Comparison of ENCODE assay signal across 31 cellular contexts in the genomic region with DNA sequence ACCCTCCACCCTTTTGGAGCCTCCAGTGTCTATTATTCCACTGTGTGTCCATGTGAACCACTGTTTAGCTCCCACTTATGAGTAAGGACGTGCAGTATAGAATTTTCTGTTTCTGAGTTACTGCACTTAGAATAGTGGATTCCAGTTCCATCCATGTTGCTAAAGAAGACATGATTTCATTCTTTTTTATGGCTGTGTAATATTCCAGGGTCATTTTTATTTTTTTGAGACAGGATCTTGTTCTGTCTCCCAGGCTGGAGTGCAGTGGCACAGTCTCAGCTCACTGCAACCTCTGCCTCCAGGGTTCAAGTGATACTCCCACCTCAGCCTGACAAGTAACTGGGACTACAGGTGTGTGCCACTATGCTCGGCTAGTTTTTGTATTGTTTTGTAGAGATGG. TPM values are rescaled to one million over a fixed set of nuclear protein-coding genes. Genes with fewer than 3 reads are reported as not detected.
DNase-seq lines count a peak whose midpoint lies in the region; ATAC-seq and TF ChIP-seq lines count a peak whose summit lies in the region.
"Had no signal": no experiment of that assay in that cellular context is flagged by ENCODE, and none has a peak within 500 bp of the region (broad histone marks: within the 10 kb centered on the region; RNA-seq: fewer than 3 reads in every experiment).

No MANE protein-coding gene starts in this region.

- H3K27ac ChIP-seq in HEK293 (ENCODE audit: extremely low read depth, low read depth, low read length) = no peak overlapping the region
- no peak overlapping the region for H3K27ac ChIP-seq in neural progenitor cell
- H3K27ac ChIP-seq: 22Rv1; A549; BLaER1; BLaER1 treated with 17β-estradiol and CSF1 and Interleukin-3, amounts not matched to agents 10 nM and 100 nM; C4-2B had no signal

- no peak for DNase-seq in WTC11 (ENCODE audit: low spot score)
- no peak for DNase-seq in neural progenitor cell (ENCODE audit: low spot score)
- no peak for DNase-seq in stimulated activated CD4-positive, alpha-beta T cell treated with anti-CD3 and anti-CD28 coated beads, Interleukin-2, amount 100 ng/mL, for 24 hours
- DNase-seq: 8988T; ACHN; AML-193; BE2C; C1 segment of cervical spinal cord; Caco-2; Calu3; CD4-positive, alpha-beta memory T cell; CD4-positive, alpha-beta T cell; CD4-positive, CD25-positive, alpha-beta regulatory T cell; CD8-positive, alpha-beta memory T cell; CD8-positive, alpha-beta T cell; COR-L47; DMS 273 treated with DMSO at 0.1 percent for 48 hours; DMS153; DMS53; DMS79; DMS79 treated with DMSO at 0.1 percent for 48 hours; DND-41; EL had no signal

- no peak overlapping the region for H3K4me3 Mint-ChIP-seq in WTC11
- no peak overlapping the region for H3K4me3 Mint-ChIP-seq in neural progenitor cell
- H3K4me3 Mint-ChIP-seq: B cell; CD14-positive monocyte; CD4-positive, alpha-beta memory T cell; CD4-positive, alpha-beta T cell; CD4-positive, CD25-positive, alpha-beta regulatory T cell; CD8-positive, alpha-beta memory T cell; CD8-positive, alpha-beta T cell had no signal

- H3K4me1 Mint-ChIP-seq in WTC11 (peaks cover 37% of the 10 kb centered on the region), neural progenitor cell (peaks cover 22% of the 10 kb centered on the region)
- H3K4me1 Mint-ChIP-seq: B cell, CD14-positive monocyte had no signal

- peaks cover 22% of the 10 kb centered on the region for H3K4me1 ChIP-seq in HEK293 (ENCODE audit: control insufficient read depth, insufficient read depth, low read length)
- peaks cover 20% of the 10 kb centered on the region for H3K4me1 ChIP-seq in neural progenitor cell
- H3K4me1 ChIP-seq: A549, Caco-2 had no signal

- no peak overlapping the region for H3K27ac Mint-ChIP-seq in WTC11
- H3K27ac Mint-ChIP-seq in neural progenitor cell = no peak overlapping the region
- H3K27ac Mint-ChIP-seq: B cell; CD14-positive monocyte; CD4-positive, alpha-beta memory T cell; CD4-positive, alpha-beta T cell; CD8-positive, alpha-beta T cell had no signal

- H3K27me3 Mint-ChIP-seq in WTC11 (ENCODE audit: low read depth) (no peaks in the 10 kb centered on the region), neural progenitor cell (ENCODE audit: insufficient read depth, low read depth) (peaks cover 6% of the 10 kb centered on the region)

- H2AFZ ChIP-seq in neural progenitor cell (replicated peaks) = no peak overlapping the region

- no peak overlapping the region for H3K4me3 ChIP-seq in HEK293 (ENCODE audit: low read depth, low read length)
- H3K4me3 ChIP-seq in neural progenitor cell = no peak overlapping the region
- H3K4me3 ChIP-seq: A549; BLaER1; BLaER1 treated with 17β-estradiol and CSF1 and Interleukin-3, amounts not matched to agents 10 nM and 100 nM had no signal

- TF ChIP-seq CTCF in HEK293 (tag by site-specific recombination; IDR thresholded peaks at IDR 0.05) (no peak), WTC11 (IDR thresholded peaks at IDR 0.05) (no peak), neural progenitor cell (IDR thresholded peaks at IDR 0.05) (no peak)

- peaks cover 93% of the 10 kb centered on the region for H3K79me2 ChIP-seq in neural progenitor cell (ENCODE audit: low read depth)

- H3K9me3 ChIP-seq in HEK293 (ENCODE audit: control insufficient read depth, insufficient read depth, low read depth, low read length) = no peaks in the 10 kb centered on the region
- no peaks in the 10 kb centered on the region for H3K9me3 ChIP-seq in neural progenitor cell (ENCODE audit: low read depth)
- H3K9me3 ChIP-seq: A549, BE2C, BLaER1, Caco-2 had no signal

- H3K36me3 Mint-ChIP-seq in WTC11 (no peaks in the 10 kb centered on the region), neural progenitor cell (peaks cover 8% of the 10 kb centered on the region)
- H3K36me3 Mint-ChIP-seq: CD14-positive monocyte; CD4-positive, alpha-beta memory T cell; CD4-positive, CD25-positive, alpha-beta regulatory T cell; CD8-positive, alpha-beta T cell had no signal

- H3K9me3 Mint-ChIP-seq in WTC11 (no peaks in the 10 kb centered on the region), neural progenitor cell (no peaks in the 10 kb centered on the region)
- H3K9me3 Mint-ChIP-seq: CD4-positive, alpha-beta memory T cell; CD4-positive, alpha-beta T cell; CD8-positive, alpha-beta memory T cell; CD8-positive, alpha-beta T cell had no signal

- H3K36me3 ChIP-seq in HEK293 (ENCODE audit: control insufficient read depth in 2 of 2, insufficient read depth in 1 of 2, low read length in 2 of 2) (no peaks in the 10 kb centered on the region), neural progenitor cell (no peaks in the 10 kb centered on the region)
- H3K36me3 ChIP-seq: BE2C; BLaER1; BLaER1 treated with 17β-estradiol and CSF1 and Interleukin-3, amounts not matched to agents 10 nM and 100 nM had no signal

- POLR2A ChIA-PET in HEK293 (lab: Yijun Ruan, JAX) = no interaction called here
- POLR2A ChIA-PET in WTC11 (lab: Charles Lee) = no interaction called here

- no peak overlapping the region for H3K9ac ChIP-seq in neural progenitor cell
- H3K9ac ChIP-seq: BLaER1; BLaER1 treated with 17β-estradiol and CSF1 and Interleukin-3, amounts not matched to agents 10 nM and 100 nM had no signal

- peaks cover 48% of the 10 kb centered on the region for H4K20me1 ChIP-seq in neural progenitor cell (ENCODE audit: low read depth)

- no peak overlapping the region for H3K4me2 ChIP-seq in neural progenitor cell
- H3K4me2 ChIP-seq: A549; BLaER1; BLaER1 treated with 17β-estradiol and CSF1 and Interleukin-3, amounts not matched to agents 10 nM and 100 nM had no signal

- CTCF ChIA-PET in HEK293 (lab: Yijun Ruan, JAX) = interaction anchor here (1.2 to 1.4 kb wide), 2 partner anchors 61 to 75 kb away, joined by 3 to 4 read pairs; no protein-coding TSS in a partner anchor
- CTCF ChIA-PET in WTC11 (lab: Charles Lee) = no interaction called here

- no peak for ATAC-seq in WTC11
- ATAC-seq: A549; CD8-positive, alpha-beta T cell had no signal

- no peaks in the 10 kb centered on the region for H3K27me3 ChIP-seq in neural progenitor cell
- H3K27me3 ChIP-seq: BE2C had no signal

- peaks cover 5% of the 10 kb centered on the region for H3F3A ChIP-seq in neural progenitor cell (ENCODE audit: low read depth)

TF ChIP-seq in HEK293, 187 proteins besides CTCF, POLR2A, EP300 and RAD21:
- TF ChIP-seq ZNF146 (tag by site-specific recombination; IDR thresholded peaks at IDR 0.05) (peak; percentile 96), ZNF433 (tag by site-specific recombination; IDR thresholded peaks at IDR 0.05; ENCODE audit: low read depth) (no peak), ZNF664 (tag by site-specific recombination; IDR thresholded peaks at IDR 0.05) (no peak), ZNF121 (tag by site-specific recombination; IDR thresholded peaks at IDR 0.05) (peak; percentile 83), ZNF580 (tag by site-specific recombination; IDR thresholded peaks at IDR 0.05) (peak; percentile 62; the same call in 1 of the 2 replicates)

TF ChIP-seq in WTC11, 78 proteins besides CTCF, POLR2A, EP300 and RAD21 (continues in another document):
- TF ChIP-seq ZNF532 (CRISPR knock-in tag; IDR thresholded peaks at IDR 0.05; ENCODE audit: borderline replicate concordance) (no peak), ZNF121 (CRISPR knock-in tag; IDR thresholded peaks at IDR 0.05) (peak; percentile 46; the same call in 1 of the 2 replicates)

RNA-seq across cellular contexts. Expression of gene EML1, which starts 31.6 kb away (rescaled TPM):
- total RNA-seq in WTC11 (2021) (10.9 to 16.1 TPM (median 11.4 TPM) in 3 replicates), neural progenitor cell (ENCODE audit: low replicate concordance) (47.7 and 57.2 TPM in 2 replicates)
- total RNA-seq: B cell; CD4-positive, CD25-positive, alpha-beta regulatory T cell; CD8-positive, alpha-beta T cell had no signal

Comparison
In these comparisons a context has a peak if more than half of its experiments do, and no peak if none do; other contexts are left out.
1. Of the 8 proteins assayed by ChIP-seq in both HEK293 and WTC11: peak only in HEK293: none; only in WTC11: none; in both: ZNF121; in neither: 7.